1 cellular context compared by ENCODE assay signal in the genomic region with DNA sequence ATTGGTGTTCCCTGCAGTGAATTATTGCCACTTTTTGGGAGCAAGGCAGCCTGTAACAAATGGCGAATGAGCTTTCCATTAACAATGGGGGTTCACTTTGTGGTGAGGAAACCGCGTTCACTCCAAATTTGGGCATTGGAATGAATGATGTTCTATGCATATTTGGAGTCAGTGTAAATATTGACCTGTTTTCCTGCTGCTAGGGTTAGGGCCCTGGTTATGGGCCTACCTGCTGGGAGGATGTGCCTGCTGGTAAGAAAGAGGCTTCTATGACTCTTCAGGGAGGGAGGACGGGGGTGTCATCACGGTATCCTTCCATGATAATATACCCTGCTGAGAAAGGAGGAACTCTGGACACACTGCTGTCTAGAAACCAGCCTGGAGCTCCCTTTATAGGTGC.
TF ChIP-seq lines count a peak whose summit lies in the region.

No MANE protein-coding gene starts in this region.

TF ChIP-seq in GM23338, 12 proteins besides CTCF, POLR2A, EP300 and RAD21 (continued from another document):
- TF ChIP-seq, protein P1, sequence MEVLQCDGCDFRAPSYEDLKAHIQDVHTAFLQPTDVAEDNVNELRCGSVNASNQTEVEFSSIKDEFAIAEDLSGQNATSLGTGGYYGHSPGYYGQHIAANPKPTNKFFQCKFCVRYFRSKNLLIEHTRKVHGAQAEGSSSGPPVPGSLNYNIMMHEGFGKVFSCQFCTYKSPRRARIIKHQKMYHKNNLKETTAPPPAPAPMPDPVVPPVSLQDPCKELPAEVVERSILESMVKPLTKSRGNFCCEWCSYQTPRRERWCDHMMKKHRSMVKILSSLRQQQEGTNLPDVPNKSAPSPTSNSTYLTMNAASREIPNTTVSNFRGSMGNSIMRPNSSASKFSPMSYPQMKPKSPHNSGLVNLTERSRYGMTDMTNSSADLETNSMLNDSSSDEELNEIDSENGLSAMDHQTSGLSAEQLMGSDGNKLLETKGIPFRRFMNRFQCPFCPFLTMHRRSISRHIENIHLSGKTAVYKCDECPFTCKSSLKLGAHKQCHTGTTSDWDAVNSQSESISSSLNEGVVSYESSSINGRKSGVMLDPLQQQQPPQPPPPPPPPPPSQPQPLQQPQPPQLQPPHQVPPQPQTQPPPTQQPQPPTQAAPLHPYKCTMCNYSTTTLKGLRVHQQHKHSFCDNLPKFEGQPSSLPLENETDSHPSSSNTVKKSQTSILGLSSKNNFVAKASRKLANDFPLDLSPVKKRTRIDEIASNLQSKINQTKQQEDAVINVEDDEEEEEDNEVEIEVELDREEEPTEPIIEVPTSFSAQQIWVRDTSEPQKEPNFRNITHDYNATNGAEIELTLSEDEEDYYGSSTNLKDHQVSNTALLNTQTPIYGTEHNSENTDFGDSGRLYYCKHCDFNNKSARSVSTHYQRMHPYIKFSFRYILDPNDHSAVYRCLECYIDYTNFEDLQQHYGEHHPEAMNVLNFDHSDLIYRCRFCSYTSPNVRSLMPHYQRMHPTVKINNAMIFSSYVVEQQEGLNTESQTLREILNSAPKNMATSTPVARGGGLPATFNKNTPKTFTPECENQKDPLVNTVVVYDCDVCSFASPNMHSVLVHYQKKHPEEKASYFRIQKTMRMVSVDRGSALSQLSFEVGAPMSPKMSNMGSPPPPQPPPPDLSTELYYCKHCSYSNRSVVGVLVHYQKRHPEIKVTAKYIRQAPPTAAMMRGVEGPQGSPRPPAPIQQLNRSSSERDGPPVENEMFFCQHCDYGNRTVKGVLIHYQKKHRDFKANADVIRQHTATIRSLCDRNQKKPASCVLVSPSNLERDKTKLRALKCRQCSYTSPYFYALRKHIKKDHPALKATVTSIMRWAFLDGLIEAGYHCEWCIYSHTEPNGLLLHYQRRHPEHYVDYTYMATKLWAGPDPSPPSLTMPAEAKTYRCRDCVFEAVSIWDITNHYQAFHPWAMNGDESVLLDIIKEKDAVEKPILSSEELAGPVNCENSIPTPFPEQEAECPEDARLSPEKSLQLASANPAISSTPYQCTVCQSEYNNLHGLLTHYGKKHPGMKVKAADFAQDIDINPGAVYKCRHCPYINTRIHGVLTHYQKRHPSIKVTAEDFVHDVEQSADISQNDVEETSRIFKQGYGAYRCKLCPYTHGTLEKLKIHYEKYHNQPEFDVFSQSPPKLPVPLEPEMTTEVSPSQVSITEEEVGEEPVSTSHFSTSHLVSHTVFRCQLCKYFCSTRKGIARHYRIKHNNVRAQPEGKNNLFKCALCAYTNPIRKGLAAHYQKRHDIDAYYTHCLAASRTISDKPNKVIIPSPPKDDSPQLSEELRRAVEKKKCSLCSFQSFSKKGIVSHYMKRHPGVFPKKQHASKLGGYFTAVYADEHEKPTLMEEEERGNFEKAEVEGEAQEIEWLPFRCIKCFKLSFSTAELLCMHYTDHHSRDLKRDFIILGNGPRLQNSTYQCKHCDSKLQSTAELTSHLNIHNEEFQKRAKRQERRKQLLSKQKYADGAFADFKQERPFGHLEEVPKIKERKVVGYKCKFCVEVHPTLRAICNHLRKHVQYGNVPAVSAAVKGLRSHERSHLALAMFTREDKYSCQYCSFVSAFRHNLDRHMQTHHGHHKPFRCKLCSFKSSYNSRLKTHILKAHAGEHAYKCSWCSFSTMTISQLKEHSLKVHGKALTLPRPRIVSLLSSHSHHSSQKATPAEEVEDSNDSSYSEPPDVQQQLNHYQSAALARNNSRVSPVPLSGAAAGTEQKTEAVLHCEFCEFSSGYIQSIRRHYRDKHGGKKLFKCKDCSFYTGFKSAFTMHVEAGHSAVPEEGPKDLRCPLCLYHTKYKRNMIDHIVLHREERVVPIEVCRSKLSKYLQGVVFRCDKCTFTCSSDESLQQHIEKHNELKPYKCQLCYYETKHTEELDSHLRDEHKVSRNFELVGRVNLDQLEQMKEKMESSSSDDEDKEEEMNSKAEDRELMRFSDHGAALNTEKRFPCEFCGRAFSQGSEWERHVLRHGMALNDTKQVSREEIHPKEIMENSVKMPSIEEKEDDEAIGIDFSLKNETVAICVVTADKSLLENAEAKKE (CRISPR knock-in tag; IDR thresholded peaks at IDR 0.05), result no peak
- TF ChIP-seq, protein P2, sequence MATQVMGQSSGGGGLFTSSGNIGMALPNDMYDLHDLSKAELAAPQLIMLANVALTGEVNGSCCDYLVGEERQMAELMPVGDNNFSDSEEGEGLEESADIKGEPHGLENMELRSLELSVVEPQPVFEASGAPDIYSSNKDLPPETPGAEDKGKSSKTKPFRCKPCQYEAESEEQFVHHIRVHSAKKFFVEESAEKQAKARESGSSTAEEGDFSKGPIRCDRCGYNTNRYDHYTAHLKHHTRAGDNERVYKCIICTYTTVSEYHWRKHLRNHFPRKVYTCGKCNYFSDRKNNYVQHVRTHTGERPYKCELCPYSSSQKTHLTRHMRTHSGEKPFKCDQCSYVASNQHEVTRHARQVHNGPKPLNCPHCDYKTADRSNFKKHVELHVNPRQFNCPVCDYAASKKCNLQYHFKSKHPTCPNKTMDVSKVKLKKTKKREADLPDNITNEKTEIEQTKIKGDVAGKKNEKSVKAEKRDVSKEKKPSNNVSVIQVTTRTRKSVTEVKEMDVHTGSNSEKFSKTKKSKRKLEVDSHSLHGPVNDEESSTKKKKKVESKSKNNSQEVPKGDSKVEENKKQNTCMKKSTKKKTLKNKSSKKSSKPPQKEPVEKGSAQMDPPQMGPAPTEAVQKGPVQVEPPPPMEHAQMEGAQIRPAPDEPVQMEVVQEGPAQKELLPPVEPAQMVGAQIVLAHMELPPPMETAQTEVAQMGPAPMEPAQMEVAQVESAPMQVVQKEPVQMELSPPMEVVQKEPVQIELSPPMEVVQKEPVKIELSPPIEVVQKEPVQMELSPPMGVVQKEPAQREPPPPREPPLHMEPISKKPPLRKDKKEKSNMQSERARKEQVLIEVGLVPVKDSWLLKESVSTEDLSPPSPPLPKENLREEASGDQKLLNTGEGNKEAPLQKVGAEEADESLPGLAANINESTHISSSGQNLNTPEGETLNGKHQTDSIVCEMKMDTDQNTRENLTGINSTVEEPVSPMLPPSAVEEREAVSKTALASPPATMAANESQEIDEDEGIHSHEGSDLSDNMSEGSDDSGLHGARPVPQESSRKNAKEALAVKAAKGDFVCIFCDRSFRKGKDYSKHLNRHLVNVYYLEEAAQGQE (IDR thresholded peaks at IDR 0.05; ENCODE audit: unreplicated experiment), result no peak
- no peak for TF ChIP-seq ZNF331 (CRISPR knock-in tag; IDR thresholded peaks at IDR 0.05; ENCODE audit: low read depth)
- TF ChIP-seq, protein P3, sequence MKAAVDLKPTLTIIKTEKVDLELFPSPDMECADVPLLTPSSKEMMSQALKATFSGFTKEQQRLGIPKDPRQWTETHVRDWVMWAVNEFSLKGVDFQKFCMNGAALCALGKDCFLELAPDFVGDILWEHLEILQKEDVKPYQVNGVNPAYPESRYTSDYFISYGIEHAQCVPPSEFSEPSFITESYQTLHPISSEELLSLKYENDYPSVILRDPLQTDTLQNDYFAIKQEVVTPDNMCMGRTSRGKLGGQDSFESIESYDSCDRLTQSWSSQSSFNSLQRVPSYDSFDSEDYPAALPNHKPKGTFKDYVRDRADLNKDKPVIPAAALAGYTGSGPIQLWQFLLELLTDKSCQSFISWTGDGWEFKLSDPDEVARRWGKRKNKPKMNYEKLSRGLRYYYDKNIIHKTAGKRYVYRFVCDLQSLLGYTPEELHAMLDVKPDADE (IDR thresholded peaks at IDR 0.05), result no peak
- no peak for TF ChIP-seq EZH2 (IDR thresholded peaks at IDR 0.05; ENCODE audit: low read depth, unreplicated experiment)
- no peak for TF ChIP-seq NANOG (IDR thresholded peaks at IDR 0.05; ENCODE audit: borderline replicate concordance)
- TF ChIP-seq STAT1 (IDR thresholded peaks at IDR 0.05; ENCODE audit: unreplicated experiment), result no peak
- no peak for TF ChIP-seq POLR2AphosphoS5 (IDR thresholded peaks at IDR 0.05; ENCODE audit: low read depth)
- no peak for TF ChIP-seq ZNF114 (CRISPR knock-in tag; IDR thresholded peaks at IDR 0.05)
- no peak for TF ChIP-seq EZH2phosphoT487 (IDR thresholded peaks at IDR 0.05; ENCODE audit: unreplicated experiment)
